ENCODE assay signal across 7 cellular contexts in the genomic region with DNA sequence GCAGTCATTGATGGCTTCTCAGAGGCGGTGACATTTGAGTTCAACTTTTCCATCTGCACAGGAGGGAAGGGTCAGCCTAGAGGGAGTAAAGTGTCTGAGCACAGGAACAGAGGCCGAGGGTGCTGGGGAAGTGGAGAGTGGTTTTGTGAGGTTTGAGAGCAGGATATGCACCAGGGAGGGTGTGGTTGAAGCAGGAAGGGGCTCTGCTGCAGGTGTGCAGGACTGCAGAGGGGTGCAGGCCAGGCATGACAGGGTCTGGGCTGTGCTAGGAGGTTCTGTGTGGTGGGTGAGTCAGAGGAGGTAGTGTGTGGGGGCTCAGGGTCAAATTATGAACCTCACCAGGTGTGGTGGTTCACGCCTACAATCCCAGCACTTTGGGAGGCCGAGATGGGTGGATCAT.
DNase-seq lines count a peak whose midpoint lies in the region; ATAC-seq lines count a peak whose summit lies in the region.
"Not testable (repeated sequence)": the region's sequence is repeated elsewhere in the genome, so short reads cannot be mapped to it uniquely, and the experiment has no call there.

No MANE protein-coding gene starts in this region.

- not testable (repeated sequence) for H3K27me3 Mint-ChIP-seq in memory B cell

- not testable (repeated sequence) for DNase-seq in memory B cell (ENCODE audit: low spot score in 2 of 2)

- H3K4me3 Mint-ChIP-seq in memory B cell = not testable (repeated sequence)

- H3K4me1 Mint-ChIP-seq in memory B cell = not testable (repeated sequence)

- ATAC-seq in GM18858 (IDR thresholded peaks at IDR 0.05; ENCODE audit: unreplicated experiment) (peak; percentile 37), GM19452 (IDR thresholded peaks at IDR 0.05; ENCODE audit: unreplicated experiment) (peak; percentile 64), GM21526 (IDR thresholded peaks at IDR 0.05; ENCODE audit: low FRiP score, unreplicated experiment) (peak; percentile 68), HG02642 (IDR thresholded peaks at IDR 0.05; ENCODE audit: poor library complexity, unreplicated experiment) (peak; percentile 56), HG03039 (IDR thresholded peaks at IDR 0.05; ENCODE audit: unreplicated experiment) (peak; percentile 55), HG03432 (IDR thresholded peaks at IDR 0.05; ENCODE audit: unreplicated experiment) (peak; percentile 62), memory B cell (ENCODE audit: low read depth) (peak; percentile 62)

- H3K27ac Mint-ChIP-seq in memory B cell = not testable (repeated sequence)

- not testable (repeated sequence) for H3K36me3 Mint-ChIP-seq in memory B cell

- not testable (repeated sequence) for H3K9me3 Mint-ChIP-seq in memory B cell
